In genomic region chr12:6534158-6534913, GRCh38 we compare ENCODE assay signal across 8 cellular contexts. TPM values are rescaled to one million over a fixed set of nuclear protein-coding genes. Genes with fewer than 3 reads are reported as not detected.
DNase-seq lines count a peak whose midpoint lies in the region; ATAC-seq and TF ChIP-seq lines count a peak whose summit lies in the region.

Gene GAPDH, plus strand, starts transcription at chr12:6534517. Its CDS starts 316 bp downstream, at chr12:6534833.

- peaks cover 46% of the 10 kb centered on the region for H4K20me1 ChIP-seq in DND-41 (ENCODE audit: insufficient read depth, low read length)
- H4K20me1 ChIP-seq in Karpas-422 (ENCODE audit: insufficient read depth, low read depth, low read length): peaks cover 23% of the 10 kb centered on the region

- H3K9me3 ChIP-seq in DND-41 (ENCODE audit: insufficient read depth, low read length, severe bottlenecking): no peaks in the 10 kb centered on the region
- H3K9me3 ChIP-seq in Karpas-422 (ENCODE audit: low read length): no peaks in the 10 kb centered on the region
- no peaks in the 10 kb centered on the region for H3K9me3 ChIP-seq in esophagus squamous epithelium

- H3K4me2 ChIP-seq in DND-41 (ENCODE audit: insufficient read depth, low read length) (peak within 1 kb of the TSS; percentile 94), Karpas-422 (ENCODE audit: low read depth, low read length, poor library complexity, severe bottlenecking) (peak within 1 kb of the TSS; percentile 93)

- peaks cover 38 to 50% (median 49%) of the 10 kb centered on the region in 3 donors for H3K4me1 Mint-ChIP-seq in naive B cell
- H3K4me1 Mint-ChIP-seq in stimulated activated naive B cell treated with anti-CD40 and anti-IgM and Interleukin-4, amounts not matched to agents 10 μg/mL and 1 μg/mL and 100 μg/mL, for 72 hours: peaks cover 31 to 57% of the 10 kb centered on the region in 2 donors

- TF ChIP-seq CTCF in DND-41 (IDR thresholded peaks at IDR 0.05; ENCODE audit: borderline replicate concordance, extremely low read depth, low read length, poor library complexity, severe bottlenecking) (no peak), esophagus squamous epithelium (IDR thresholded peaks at IDR 0.05) (peak in 1 of 6 experiments; percentile 13)

- DNase-seq in DND-41 (peak; percentile 95), Karpas-422 (peak; percentile 99), RKO (ENCODE audit: low spot score) (peak; percentile 98), activated T-helper 1 cell treated with Interleukin-2 at 50 U/mL for 16 hours (ENCODE audit: low read depth) (peak; percentile 78), esophagus squamous epithelium (lab: John Stamatoyannopoulos, UW) (peak; percentile 56), naive B cell (peak; percentile 80)
- peak; percentile 90 for DNase-seq in stimulated activated naive B cell treated with anti-CD40 and anti-IgM and Interleukin-4, amounts not matched to agents 10 μg/mL and 1 μg/mL and 100 μg/mL, for 72 hours

- H3K4me3 ChIP-seq in DND-41 (ENCODE audit: low read depth in 1 of 2, low read length in 2 of 2) (peak within 1 kb of the TSS; percentile 51 to 92), Karpas-422 (ENCODE audit: low read length) (peak within 1 kb of the TSS; percentile 96), esophagus squamous epithelium (peak within 1 kb of the TSS; percentile 90 to 99 (median 92))

- no peaks in the 10 kb centered on the region for H3K9me2 ChIP-seq in Karpas-422 (replicated peaks; ENCODE audit: insufficient read depth, low read length)

- H3K36me3 ChIP-seq in DND-41 (ENCODE audit: insufficient read depth, low read length) (peaks cover 76% of the 10 kb centered on the region), Karpas-422 (ENCODE audit: insufficient read depth, low read length) (peaks cover 28% of the 10 kb centered on the region), esophagus squamous epithelium (peaks cover 28 to 59% (median 32%) of the 10 kb centered on the region in 3 donors)

- peak within 1 kb of the TSS; percentile 78 to 99 (median 94) for H3K27ac Mint-ChIP-seq in naive B cell
- H3K27ac Mint-ChIP-seq in stimulated activated naive B cell treated with anti-CD40 and anti-IgM and Interleukin-4, amounts not matched to agents 10 μg/mL and 1 μg/mL and 100 μg/mL, for 72 hours: peak within 1 kb of the TSS; percentile 99

- H3K4me1 ChIP-seq in DND-41 (ENCODE audit: insufficient read depth, low read length) (peaks cover 73% of the 10 kb centered on the region), Karpas-422 (ENCODE audit: low read length) (peaks cover 64% of the 10 kb centered on the region), esophagus squamous epithelium (peaks cover 37 to 71% (median 38%) of the 10 kb centered on the region in 3 donors)

- peaks cover 60% of the 10 kb centered on the region for H3K79me2 ChIP-seq in DND-41 (ENCODE audit: insufficient read depth, low read length)
- peaks cover 24% of the 10 kb centered on the region for H3K79me2 ChIP-seq in Karpas-422 (ENCODE audit: low read length)

- peak within 1 kb of the TSS; percentile 99 for H3K27ac ChIP-seq in DND-41 (ENCODE audit: low read length)
- peak within 1 kb of the TSS; percentile 96 for H3K27ac ChIP-seq in Karpas-422 (ENCODE audit: low read length)
- H3K27ac ChIP-seq in esophagus squamous epithelium: peak within 1 kb of the TSS; percentile 94 to 99 (median 98)

- H3K4me3 Mint-ChIP-seq in naive B cell: peak within 1 kb of the TSS; percentile 86 to 99 (median 98)
- peak within 1 kb of the TSS; percentile 91 to 93 for H3K4me3 Mint-ChIP-seq in stimulated activated naive B cell treated with anti-CD40 and anti-IgM and Interleukin-4, amounts not matched to agents 10 μg/mL and 1 μg/mL and 100 μg/mL, for 72 hours

- H2AFZ ChIP-seq in DND-41 (ENCODE audit: low read depth, low read length): peak within 1 kb of the TSS; percentile 84
- H2AFZ ChIP-seq in Karpas-422 (ENCODE audit: low read length): no peak within 1 kb of the TSS; the same call in 1 of the 2 replicates

- no peaks in the 10 kb centered on the region for H3K9me3 Mint-ChIP-seq in naive B cell
- H3K9me3 Mint-ChIP-seq in stimulated activated naive B cell treated with anti-CD40 and anti-IgM and Interleukin-4, amounts not matched to agents 10 μg/mL and 1 μg/mL and 100 μg/mL, for 72 hours: no peaks in the 10 kb centered on the region

- intact Hi-C loops in esophagus squamous epithelium (cut with DNase I): loop anchor here (10.0 kb wide), 1 partner anchor 60 kb away; the partner anchor contains the start of gene VAMP1

- no peaks in the 10 kb centered on the region for H3K27me3 ChIP-seq in DND-41 (ENCODE audit: insufficient read depth, low read length, poor library complexity)
- H3K27me3 ChIP-seq in Karpas-422 (ENCODE audit: low read length): no peaks in the 10 kb centered on the region
- H3K27me3 ChIP-seq in esophagus squamous epithelium: no peaks in the 10 kb centered on the region

- 2% methylated on average over 22 of the region's 69 CpGs; no CpG with 5 or more reads in 1 of the 2 donors for WGBS in esophagus squamous epithelium, 2 donors

- TF ChIP-seq POLR2A in esophagus squamous epithelium (IDR thresholded peaks at IDR 0.05): peak in 2 of 4 donors; percentile 95 to 96

- no peaks in the 10 kb centered on the region for H3K27me3 Mint-ChIP-seq in naive B cell
- no peaks in the 10 kb centered on the region for H3K27me3 Mint-ChIP-seq in stimulated activated naive B cell treated with anti-CD40 and anti-IgM and Interleukin-4, amounts not matched to agents 10 μg/mL and 1 μg/mL and 100 μg/mL, for 72 hours

- H3K9ac ChIP-seq in DND-41 (ENCODE audit: low read depth, low read length): peak within 1 kb of the TSS; percentile 98
- H3K9ac ChIP-seq in Karpas-422 (ENCODE audit: low read length): peak within 1 kb of the TSS; percentile 96

- peaks cover 4 to 9% of the 10 kb centered on the region in 2 donors for H3K36me3 Mint-ChIP-seq in naive B cell
- H3K36me3 Mint-ChIP-seq in stimulated activated naive B cell treated with anti-CD40 and anti-IgM and Interleukin-4, amounts not matched to agents 10 μg/mL and 1 μg/mL and 100 μg/mL, for 72 hours: peaks cover 59 to 74% of the 10 kb centered on the region in 2 donors

- ATAC-seq in DND-41 (ENCODE audit: insufficient read depth, low read depth) (peak; percentile 55), GM21825 (IDR thresholded peaks at IDR 0.05; ENCODE audit: unreplicated experiment) (peak; percentile 47), naive B cell (ENCODE audit: low read depth in 2 of 2) (peak; percentile 75)
- peak; percentile 76 to 79 for ATAC-seq in stimulated activated naive B cell treated with anti-CD40 and anti-IgM and Interleukin-4, amounts not matched to agents 10 μg/mL and 1 μg/mL and 100 μg/mL, for 72 hours (replicated peaks)

RNA-seq across cellular contexts. Expression of gene GAPDH, which starts in this region (rescaled TPM):
- 13,828 and 17,952 TPM in 2 replicates for total RNA-seq in Karpas-422 (2014; rRNA removed; shearing (Covaris generic); ENCODE audit: low replicate concordance)
- total RNA-seq in esophagus squamous epithelium: 1,000 to 10,000 TPM; 2,526 to 4,151 (median 3,597) TPM
- 1,000 to 10,000 TPM in 1 of 6 donors, 100 to 1,000 TPM in 5; 607 to 1,152 (median 779) TPM for polyA plus RNA-seq in naive B cell (ENCODE audit: low read depth in 6 of 6)

Comparison
In these comparisons a context has a peak if more than half of its experiments do, and no peak if none do; other contexts are left out.
1. Peak in every context shown above with its lines: DNase-seq, ATAC-seq, H3K4me3 ChIP-seq and H3K27ac ChIP-seq.